Comparison of ENCODE assay signal across 16 cellular contexts in the genomic region with DNA sequence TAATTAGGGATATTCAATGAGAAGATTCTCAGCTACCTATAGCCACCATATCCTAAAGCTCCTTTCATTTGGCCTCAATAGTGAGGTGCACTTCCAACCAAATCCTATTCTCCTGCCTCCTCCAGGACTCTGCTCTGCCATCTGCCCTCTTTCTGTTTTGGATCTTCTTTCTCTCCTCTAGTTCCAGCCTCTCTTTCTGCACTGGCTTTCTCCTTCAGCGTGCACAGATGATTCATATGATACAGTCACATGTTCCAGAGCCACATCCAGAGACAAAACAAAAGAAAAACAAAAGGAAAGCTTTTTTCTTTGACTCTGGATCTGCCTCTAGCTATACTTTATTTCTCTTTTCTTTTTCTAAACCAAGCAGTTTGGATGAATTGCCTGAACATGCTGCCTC.
DNase-seq lines count a peak whose midpoint lies in the region; ATAC-seq, FAIRE-seq and TF ChIP-seq lines count a peak whose summit lies in the region.
"Had no signal": no experiment of that assay in that cellular context is flagged by ENCODE, and none has a peak within 500 bp of the region (broad histone marks: within the 10 kb centered on the region; RNA-seq: fewer than 3 reads in every experiment).

No MANE protein-coding gene starts in this region.

- no peak for TF ChIP-seq RAD21 in HepG2 (CRISPR knock-in tag; IDR thresholded peaks at IDR 0.05)

- FAIRE-seq in HepG2 (lab: Jason Lieb, UNC) = no peak
- FAIRE-seq: small intestine had no signal

- H3K9me3 ChIP-seq in ascending aorta (no peaks in the 10 kb centered on the region), HepG2 (ENCODE audit: low read length) (no peaks in the 10 kb centered on the region)
- H3K9me3 ChIP-seq: body of pancreas, mucosa of descending colon, uterus had no signal

- ATAC-seq in SK-N-SH treated with all-trans-retinoic acid at 6 μM for 48 hours (peak; percentile 71), HepG2 (no peak), GM19452 (IDR thresholded peaks at IDR 0.05; ENCODE audit: unreplicated experiment) (no peak)
- ATAC-seq: body of pancreas, heart left ventricle, mucosa of descending colon had no signal

- DNase-seq in GM03348 (ENCODE audit: low spot score) (peak; percentile 27), fibroblast of gingiva (ENCODE audit: low read depth) (peak; percentile 31), renal cortical epithelial cell (ENCODE audit: low read depth) (peak; percentile 21), globus pallidus (ENCODE audit: low spot score) (no peak), ascending aorta (ENCODE audit: low spot score in 2 of 2) (no peak), HepG2 (ENCODE audit: low spot score) (no peak)
- DNase-seq: body of pancreas; effector CD8-positive, alpha-beta T cell; heart left ventricle; mucosa of descending colon; NCI-H1092 treated with DMSO at 0.1 percent for 48 hours; NCI-H2227 treated with DMSO at 0.1 percent for 48 hours; small intestine; uterus had no signal

- H3K27ac ChIP-seq in ascending aorta (no peak overlapping the region), HepG2 (ENCODE audit: extremely low read length, insufficient read depth, low read length) (no peak overlapping the region)
- H3K27ac ChIP-seq: body of pancreas, heart left ventricle, uterus had no signal

- H3K4me3 ChIP-seq in ascending aorta (no peak overlapping the region), HepG2 (replicated peaks in 1 of 3; ENCODE audit: insufficient read depth in 1 of 3, low read depth in 2 of 3, low read length in 3 of 3) (no peak overlapping the region)
- H3K4me3 ChIP-seq: body of pancreas, heart left ventricle, mucosa of descending colon, uterus had no signal

- TF ChIP-seq CTCF in ascending aorta (IDR thresholded peaks at IDR 0.05) (no peak), HepG2 (CRISPR knock-in tag; IDR thresholded peaks at IDR 0.05) (no peak)

- POLR2A ChIA-PET in HepG2 (lab: Yijun Ruan, JAX) = no interaction called here

- TF ChIP-seq EP300 in HepG2 (IDR thresholded peaks at IDR 0.05; ENCODE audit: low read depth in 2 of 2, low read length in 2 of 2) = no peak
- no peak for TF ChIP-seq EP300 in HepG2 (CRISPR knock-in tag; IDR thresholded peaks at IDR 0.05; ENCODE audit: borderline replicate concordance)

- CTCF ChIA-PET in HepG2 (lab: Yijun Ruan, JAX; ENCODE audit: low intra/inter-chr PET ratio, low total read pairs) = no interaction called here

- no peak overlapping the region for H2AFZ ChIP-seq in HepG2 (ENCODE audit: low read length)

- H4K20me1 ChIP-seq in HepG2 (ENCODE audit: insufficient read depth, low read length) = no peaks in the 10 kb centered on the region

- no peak overlapping the region for H3K9ac ChIP-seq in HepG2 (ENCODE audit: insufficient read depth, low read depth, low read length)

- WGBS in HepG2 (ENCODE audit: low lambda C conversion rate) = 2% methylated on average over 1 of the region's 1 CpG

- H3K27me3 ChIP-seq in ascending aorta (no peaks in the 10 kb centered on the region), HepG2 (ENCODE audit: control insufficient read depth in 1 of 2, insufficient read depth in 2 of 2, low read length in 2 of 2) (no peaks in the 10 kb centered on the region)
- H3K27me3 ChIP-seq: body of pancreas, heart left ventricle, uterus had no signal

- no peaks in the 10 kb centered on the region for H3K36me3 ChIP-seq in ascending aorta
- no peaks in the 10 kb centered on the region for H3K36me3 ChIP-seq in HepG2 (replicated peaks in 1 of 2; ENCODE audit: control insufficient read depth in 1 of 2, insufficient read depth in 2 of 2, low read length in 2 of 2)
- H3K36me3 ChIP-seq: heart left ventricle, uterus had no signal

- intact Hi-C loops in ascending aorta (cut with DNase I) (no loop called here), HepG2 (cut with micrococcal nuclease; ENCODE audit: unreplicated experiment) (no loop called here)

- in situ Hi-C loops in HepG2 (cut with HindIII; ENCODE audit: extremely low pct_ligation_motif_present, low pct_unique_long_range_greater_than_20kb) = no loop called here

- H3K4me1 ChIP-seq in ascending aorta = no peaks in the 10 kb centered on the region
- H3K4me1 ChIP-seq in HepG2 (ENCODE audit: insufficient read depth, low read length) = no peaks in the 10 kb centered on the region
- H3K4me1 ChIP-seq: body of pancreas, heart left ventricle, uterus had no signal

- TF ChIP-seq POLR2A in HepG2 (IDR thresholded peaks at IDR 0.05; ENCODE audit: insufficient read depth in 1 of 2, low read depth in 2 of 2, low read length in 2 of 2) = no peak

- no peak overlapping the region for H3K4me2 ChIP-seq in HepG2 (ENCODE audit: low read depth, low read length)

- no TSS peak for BruUV-seq in HepG2 (replicated peaks; lab: Mats Ljungman, UMichigan)

- H3K79me2 ChIP-seq in HepG2 (ENCODE audit: insufficient read depth, low read length) = no peaks in the 10 kb centered on the region

TF ChIP-seq in SK-N-SH treated with all-trans-retinoic acid at 6 μM for 48 hours, 23 proteins besides CTCF, POLR2A, EP300 and RAD21 (continues in another document):
- TF ChIP-seq OSR1 (CRISPR knock-in tag; IDR thresholded peaks at IDR 0.05) = no peak
- no peak for TF ChIP-seq ISL1 (CRISPR knock-in tag; IDR thresholded peaks at IDR 0.05)
- TF ChIP-seq TSHZ2 (CRISPR knock-in tag; IDR thresholded peaks at IDR 0.05) = no peak
- no peak for TF ChIP-seq ARNTL (CRISPR knock-in tag; IDR thresholded peaks at IDR 0.05; ENCODE audit: borderline replicate concordance, low read depth)
- TF ChIP-seq ZC3H10 (CRISPR knock-in tag; IDR thresholded peaks at IDR 0.05) = no peak
- no peak for TF ChIP-seq SNAI2 (CRISPR knock-in tag; IDR thresholded peaks at IDR 0.05)
- TF ChIP-seq BACH2 (CRISPR knock-in tag; IDR thresholded peaks at IDR 0.05; ENCODE audit: borderline replicate concordance) = no peak
- TF ChIP-seq CSDC2 (CRISPR knock-in tag; IDR thresholded peaks at IDR 0.05) = no peak
- TF ChIP-seq ZFP3 (CRISPR knock-in tag; IDR thresholded peaks at IDR 0.05) = no peak

TF ChIP-seq in HepG2, 621 proteins besides CTCF, POLR2A, EP300 and RAD21 (continues in another document):
- TF ChIP-seq CBX2 (IDR thresholded peaks at IDR 0.05; ENCODE audit: low read depth, low read length) = no peak
- no peak for TF ChIP-seq CBX2 (CRISPR knock-in tag; IDR thresholded peaks at IDR 0.05; ENCODE audit: low read depth)
- no peak for TF ChIP-seq HHEX (CRISPR knock-in tag; IDR thresholded peaks at IDR 0.05)
- no peak for TF ChIP-seq KLF6 (CRISPR knock-in tag; IDR thresholded peaks at IDR 0.05)
- TF ChIP-seq, protein P1, sequence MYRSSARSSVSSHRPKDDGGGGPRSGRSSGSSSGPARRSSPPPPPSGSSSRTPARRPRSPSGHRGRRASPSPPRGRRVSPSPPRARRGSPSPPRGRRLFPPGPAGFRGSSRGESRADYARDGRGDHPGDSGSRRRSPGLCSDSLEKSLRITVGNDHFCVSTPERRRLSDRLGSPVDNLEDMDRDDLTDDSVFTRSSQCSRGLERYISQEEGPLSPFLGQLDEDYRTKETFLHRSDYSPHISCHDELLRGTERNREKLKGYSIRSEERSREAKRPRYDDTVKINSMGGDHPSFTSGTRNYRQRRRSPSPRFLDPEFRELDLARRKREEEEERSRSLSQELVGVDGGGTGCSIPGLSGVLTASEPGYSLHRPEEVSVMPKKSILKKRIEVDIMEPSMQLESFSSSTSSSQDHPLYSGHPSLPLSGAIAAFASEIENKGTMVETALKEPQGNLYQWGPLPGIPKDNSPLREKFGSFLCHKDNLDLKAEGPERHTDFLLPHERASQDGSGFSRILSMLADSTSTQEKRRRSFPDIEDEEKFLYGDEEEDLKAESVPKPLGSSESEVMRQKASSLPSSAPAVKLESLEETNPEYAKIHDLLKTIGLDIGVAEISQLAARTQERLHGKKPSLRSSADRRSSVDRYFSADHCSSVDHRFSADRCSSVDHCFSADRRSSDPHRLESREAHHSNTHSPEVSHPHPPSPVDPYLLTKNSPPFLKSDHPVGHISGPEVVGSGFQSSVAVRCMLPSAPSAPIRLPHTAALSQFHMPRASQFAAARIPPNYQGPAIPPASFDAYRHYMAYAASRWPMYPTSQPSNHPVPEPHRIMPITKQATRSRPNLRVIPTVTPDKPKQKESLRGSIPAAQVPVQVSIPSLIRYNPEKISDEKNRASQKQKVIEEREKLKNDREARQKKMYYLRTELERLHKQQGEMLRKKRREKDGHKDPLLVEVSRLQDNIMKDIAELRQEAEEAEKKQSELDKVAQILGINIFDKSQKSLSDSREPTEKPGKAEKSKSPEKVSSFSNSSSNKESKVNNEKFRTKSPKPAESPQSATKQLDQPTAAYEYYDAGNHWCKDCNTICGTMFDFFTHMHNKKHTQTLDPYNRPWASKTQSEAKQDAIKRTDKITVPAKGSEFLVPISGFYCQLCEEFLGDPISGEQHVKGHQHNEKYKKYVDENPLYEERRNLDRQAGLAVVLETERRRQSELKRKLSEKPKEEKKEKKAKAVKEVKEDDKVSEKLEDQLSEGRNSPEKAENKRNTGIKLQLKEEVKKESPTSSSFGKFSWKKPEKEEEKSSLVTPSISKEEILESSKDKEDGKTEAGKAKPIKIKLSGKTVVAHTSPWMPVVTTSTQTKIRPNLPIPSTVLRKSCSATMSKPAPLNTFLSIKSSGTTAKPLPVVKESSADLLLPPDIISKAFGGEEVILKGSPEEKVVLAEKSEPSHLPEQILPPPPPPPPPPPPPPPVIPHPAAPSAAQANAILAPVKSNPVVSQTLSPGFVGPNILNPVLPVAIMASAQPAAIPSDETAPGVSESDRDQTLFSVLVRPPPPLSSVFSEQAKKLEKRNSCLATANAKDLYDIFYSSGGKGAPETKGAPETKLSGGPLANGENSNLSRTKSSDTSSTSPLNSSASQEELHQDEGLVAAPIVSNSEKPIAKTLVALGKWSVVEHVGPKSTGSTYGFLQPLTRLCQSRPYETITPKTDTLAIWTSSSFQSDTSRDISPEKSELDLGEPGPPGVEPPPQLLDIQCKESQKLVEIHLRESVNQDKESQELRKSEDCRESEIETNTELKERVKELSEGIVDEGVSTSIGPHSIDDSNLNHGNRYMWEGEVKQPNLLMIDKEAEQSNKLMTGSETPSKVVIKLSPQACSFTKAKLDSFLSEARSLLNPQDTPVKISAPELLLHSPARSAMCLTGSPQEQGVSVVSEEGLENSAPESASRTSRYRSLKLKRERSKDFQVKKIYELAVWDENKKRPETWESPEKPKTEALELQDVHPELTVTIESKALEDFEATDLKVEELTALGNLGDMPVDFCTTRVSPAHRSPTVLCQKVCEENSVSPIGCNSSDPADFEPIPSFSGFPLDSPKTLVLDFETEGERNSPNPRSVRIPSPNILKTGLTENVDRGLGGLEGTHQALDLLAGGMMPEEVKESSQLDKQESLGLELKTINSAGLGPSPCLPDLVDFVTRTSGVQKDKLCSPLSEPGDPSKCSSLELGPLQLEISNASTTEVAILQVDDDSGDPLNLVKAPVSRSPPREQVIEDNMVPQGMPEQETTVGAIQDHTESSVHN (CRISPR knock-in tag; IDR thresholded peaks at IDR 0.05) = no peak

Comparison
In these comparisons a context has a peak if more than half of its experiments do, and no peak if none do; other contexts are left out.
1. DNase-seq: peak in GM03348 (single experiment), fibroblast of gingiva (single experiment) and renal cortical epithelial cell (single experiment); none in globus pallidus (single experiment), ascending aorta (0 of 2) and HepG2 (single experiment).